25 cellular contexts compared by ENCODE assay signal in the genomic region with DNA sequence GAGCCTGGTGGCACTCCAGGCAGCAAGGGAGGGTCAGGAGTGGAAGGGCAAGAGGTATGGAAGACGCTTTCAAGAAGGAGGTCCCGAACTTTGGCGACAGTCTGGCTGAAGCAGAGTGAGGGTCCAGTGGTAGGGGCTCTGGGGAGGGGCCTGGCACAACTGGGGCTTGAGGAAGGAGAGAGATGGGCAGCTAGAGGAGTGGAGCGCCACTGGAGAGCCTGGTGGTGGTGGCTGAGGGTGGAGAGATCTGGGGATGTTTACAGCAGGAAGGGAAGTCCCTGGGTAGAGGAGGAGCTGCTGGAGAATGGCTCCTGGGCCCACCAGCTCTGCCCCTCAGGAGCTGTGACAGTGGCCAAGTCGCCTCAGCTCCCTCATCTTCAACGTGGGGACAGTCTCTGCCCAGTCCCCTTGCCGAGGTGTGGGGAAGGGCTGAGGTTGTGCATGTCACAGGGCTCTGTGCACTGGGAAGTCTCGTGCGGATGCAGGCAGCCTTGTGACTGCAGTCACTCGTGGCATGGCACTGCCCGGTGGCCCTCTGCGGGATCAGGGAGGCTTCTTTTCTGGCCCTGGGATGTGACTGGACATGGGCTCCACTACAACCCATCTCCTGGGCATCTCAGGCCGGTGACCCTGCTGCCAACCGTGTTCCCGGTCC. TPM values are rescaled to one million over a fixed set of nuclear protein-coding genes. Genes with fewer than 3 reads are reported as not detected.
DNase-seq lines count a peak whose midpoint lies in the region; ATAC-seq, FAIRE-seq and TF ChIP-seq lines count a peak whose summit lies in the region.
"Had no signal": no experiment of that assay in that cellular context is flagged by ENCODE, and none has a peak within 500 bp of the region (broad histone marks: within the 10 kb centered on the region; RNA-seq: fewer than 3 reads in every experiment).

No MANE protein-coding gene starts in this region.

- H3K27ac Mint-ChIP-seq in astrocyte (ENCODE audit: unreplicated experiment), result peak overlapping the region; percentile 90
- H3K27ac Mint-ChIP-seq: activated B cell treated with CpG ODN at 0.5 μM for 24 hours; activated CD4-positive, alpha-beta memory T cell treated with anti-CD3 and anti-CD28 coated beads for 36 hours had no signal

- intact Hi-C loops in heart left ventricle (cut with DNase I), result no loop called here
- intact Hi-C loops in left cardiac atrium (cut with DNase I), result no loop called here
- intact Hi-C loops in left lung (cut with DNase I), result no loop called here
- intact Hi-C loops in thyroid gland (cut with DNase I), result no loop called here

- H3K79me2 ChIP-seq in astrocyte (ENCODE audit: insufficient read depth, low read length), result peaks cover 93% of the 10 kb centered on the region

- peak overlapping the region in 9 of 12 donors; percentile 32 to 69 (median 49) for H3K27ac ChIP-seq in heart left ventricle
- no peak overlapping the region for H3K27ac ChIP-seq in astrocyte (ENCODE audit: low read depth, low read length)
- H3K27ac ChIP-seq in left lung, result peak overlapping the region; percentile 34 to 67
- peak overlapping the region in 2 of 3 donors; percentile 45 to 51 for H3K27ac ChIP-seq in thyroid gland
- H3K27ac ChIP-seq: cardiac muscle cell, SJSA1 had no signal

- ATAC-seq in heart left ventricle (no peak), left cardiac atrium (no peak), left lung (no peak), GM21737 (IDR thresholded peaks at IDR 0.05; ENCODE audit: unreplicated experiment) (no peak), GM18519 (IDR thresholded peaks at IDR 0.05; ENCODE audit: low FRiP score, unreplicated experiment) (no peak)

- TF ChIP-seq CTCF in heart left ventricle (IDR thresholded peaks at IDR 0.05), result no peak
- TF ChIP-seq CTCF in astrocyte (IDR thresholded peaks at IDR 0.05; ENCODE audit: insufficient read depth, low read depth, low read length), result no peak
- no peak for TF ChIP-seq CTCF in left lung (IDR thresholded peaks at IDR 0.05)
- TF ChIP-seq CTCF in thyroid gland (IDR thresholded peaks at IDR 0.05), result no peak
- no peak for TF ChIP-seq CTCF in BE2C (IDR thresholded peaks at IDR 0.05; ENCODE audit: low read depth, low read length)

- no peak overlapping the region for H3K4me2 ChIP-seq in astrocyte (ENCODE audit: low read length)

- H4K20me1 ChIP-seq in astrocyte (ENCODE audit: insufficient read depth, low read length), result peaks cover 97% of the 10 kb centered on the region

- H3K9ac ChIP-seq in astrocyte (ENCODE audit: low read length), result no peak overlapping the region

- no peak overlapping the region for H2AFZ ChIP-seq in astrocyte (ENCODE audit: low read depth, low read length)

- 79 to 92% (median 91%) methylated on average over 5 to 15 of the region's 15 CpGs for WGBS in heart left ventricle, 4 donors
- WGBS in thyroid gland, 2 donors, result 79 to 91% methylated on average over 7 of the region's 15 CpGs

- no peaks in the 10 kb centered on the region for H3K9me3 Mint-ChIP-seq in astrocyte (ENCODE audit: unreplicated experiment)
- H3K9me3 Mint-ChIP-seq: activated B cell treated with CpG ODN at 0.5 μM for 24 hours; activated CD4-positive, alpha-beta memory T cell treated with anti-CD3 and anti-CD28 coated beads for 36 hours; HFFc6 had no signal

- no peaks in the 10 kb centered on the region for H3K27me3 ChIP-seq in heart left ventricle
- no peaks in the 10 kb centered on the region for H3K27me3 ChIP-seq in astrocyte (ENCODE audit: insufficient read depth, low read length)
- no peaks in the 10 kb centered on the region for H3K27me3 ChIP-seq in left lung
- H3K27me3 ChIP-seq in thyroid gland, result no peaks in the 10 kb centered on the region
- H3K27me3 ChIP-seq in BE2C, result no peaks in the 10 kb centered on the region
- H3K27me3 ChIP-seq: cardiac muscle cell, SJSA1, uterus had no signal

- H3K4me1 Mint-ChIP-seq in astrocyte (ENCODE audit: low read depth, unreplicated experiment), result peaks cover 48% of the 10 kb centered on the region
- H3K4me1 Mint-ChIP-seq: activated B cell treated with CpG ODN at 0.5 μM for 24 hours had no signal

- no peaks in the 10 kb centered on the region for H3K27me3 Mint-ChIP-seq in astrocyte (ENCODE audit: low read depth, unreplicated experiment)

- peaks cover 6% of the 10 kb centered on the region for H3K36me3 Mint-ChIP-seq in astrocyte (ENCODE audit: low read depth, unreplicated experiment)
- H3K36me3 Mint-ChIP-seq: activated CD4-positive, alpha-beta memory T cell treated with anti-CD3 and anti-CD28 coated beads for 36 hours had no signal

- TF ChIP-seq POLR2A in heart left ventricle (IDR thresholded peaks at IDR 0.05) (no peak), thyroid gland (IDR thresholded peaks at IDR 0.05) (no peak)

- DNase-seq in heart left ventricle, result no peak
- no peak for DNase-seq in left cardiac atrium
- DNase-seq in astrocyte (ENCODE audit: low read depth), result no peak
- DNase-seq in left lung, result no peak
- DNase-seq in thyroid gland, result no peak
- DNase-seq in BE2C, result no peak
- DNase-seq: activated B cell treated with CpG ODN at 0.5 μM for 24 hours; activated CD4-positive, alpha-beta memory T cell treated with anti-CD3 and anti-CD28 coated beads for 36 hours; activated naive CD4-positive, alpha-beta T cell; activated T-cell treated with anti-CD3 and anti-CD28 coated beads, Interleukin-2, amount 50 U/mL, for 1 hour; Calu3; HFFc6; left ventricle myocardium superior; NCI-H1417; NCI-H524; uterus had no signal

- no peaks in the 10 kb centered on the region for H3K36me3 ChIP-seq in heart left ventricle
- no peaks in the 10 kb centered on the region for H3K36me3 ChIP-seq in astrocyte (ENCODE audit: insufficient read depth, low read length)
- H3K36me3 ChIP-seq in left lung, result no peaks in the 10 kb centered on the region
- H3K36me3 ChIP-seq in thyroid gland, result no peaks in the 10 kb centered on the region
- H3K36me3 ChIP-seq in BE2C, result no peaks in the 10 kb centered on the region
- H3K36me3 ChIP-seq: cardiac muscle cell, SJSA1, uterus had no signal

- no peak overlapping the region for H3K4me3 Mint-ChIP-seq in astrocyte (ENCODE audit: unreplicated experiment)
- H3K4me3 Mint-ChIP-seq: activated B cell treated with CpG ODN at 0.5 μM for 24 hours; activated CD4-positive, alpha-beta memory T cell treated with anti-CD3 and anti-CD28 coated beads for 36 hours; HFFc6 had no signal

- H3K9me3 ChIP-seq in heart left ventricle, result no peaks in the 10 kb centered on the region
- H3K9me3 ChIP-seq in astrocyte (ENCODE audit: insufficient read depth, low read depth, low read length), result no peaks in the 10 kb centered on the region
- no peaks in the 10 kb centered on the region for H3K9me3 ChIP-seq in left lung
- no peaks in the 10 kb centered on the region for H3K9me3 ChIP-seq in thyroid gland
- H3K9me3 ChIP-seq in BE2C, result no peaks in the 10 kb centered on the region
- H3K9me3 ChIP-seq: SJSA1, uterus had no signal

- H3K4me1 ChIP-seq in heart left ventricle (peaks cover 6 to 92% (median 57%) of the 10 kb centered on the region in 12 donors), astrocyte (ENCODE audit: insufficient read depth, low read length) (peaks cover 13% of the 10 kb centered on the region), left lung (peaks cover 24 to 36% of the 10 kb centered on the region in 2 donors), thyroid gland (peaks cover 15 to 51% of the 10 kb centered on the region in 2 donors), BE2C (peaks cover 3% of the 10 kb centered on the region; the same call in 1 of the 2 replicates)
- H3K4me1 ChIP-seq: uterus had no signal

- H3K4me3 ChIP-seq in heart left ventricle (no peak overlapping the region), astrocyte (ENCODE audit: insufficient read depth, low read depth, low read length) (no peak overlapping the region), left lung (no peak overlapping the region), thyroid gland (replicated peaks in 1 of 3) (no peak overlapping the region), BE2C (ENCODE audit: low read depth, low read length) (no peak overlapping the region)
- H3K4me3 ChIP-seq: cardiac muscle cell, SJSA1, uterus had no signal

- FAIRE-seq in astrocyte (lab: Jason Lieb, UNC), result no peak
- FAIRE-seq: A204.1, GM18507, HepG2 had no signal

RNA-seq across cellular contexts. Expression of a gene that starts 18.5 kb away (rescaled TPM):
- 10 to 100 TPM; 18.2 to 42.9 (median 27.7) TPM for total RNA-seq in heart left ventricle
- polyA plus RNA-seq in heart left ventricle, result 10 to 100 TPM; 49.0 to 49.7 TPM
- total RNA-seq in left cardiac atrium, result 10 to 100 TPM; 22.6 to 23.7 TPM
- total RNA-seq in astrocyte, result 73.1 and 81.9 TPM in 2 replicates
- 10 to 100 TPM; 30.4 to 41.0 TPM for total RNA-seq in left lung
- total RNA-seq in thyroid gland, result 10 to 100 TPM in 3 of 4 donors, 1 to 10 TPM in 1; 7.8 to 27.8 (median 20.0) TPM
- polyA plus RNA-seq in BE2C (2012; ENCODE audit: insufficient read depth, insufficient read length, low read depth), result 5.9 TPM

RNA-seq across cellular contexts. Expression of a gene that starts 19.0 kb away (rescaled TPM):
- total RNA-seq in heart left ventricle (10 to 100 TPM; 30.2 to 63.5 (median 48.1) TPM), left cardiac atrium (10 to 100 TPM; 31.9 to 34.0 TPM), astrocyte (84.4 and 97.2 TPM in 2 replicates), left lung (10 to 100 TPM; 60.1 to 60.7 TPM), thyroid gland (10 to 100 TPM; 64.7 to 85.7 (median 75.2) TPM)
- polyA plus RNA-seq in heart left ventricle, result 10 to 100 TPM; 43.9 to 52.0 TPM
- 102 TPM for polyA plus RNA-seq in BE2C (2012; ENCODE audit: insufficient read depth, insufficient read length, low read depth)

RNA-seq across cellular contexts. Expression of a gene that starts 55.4 kb away (rescaled TPM):
- total RNA-seq in heart left ventricle (1,000 to 10,000 TPM in 1 of 9 donors, 100 to 1,000 TPM in 6, 10 to 100 TPM in 2; 56.7 to 2,367 (median 517) TPM), left cardiac atrium (10 to 100 TPM; 11.8 to 54.6 TPM), astrocyte (0.22 and 0.36 TPM in 2 replicates), left lung (1 to 10 TPM; 1.3 to 1.9 TPM), thyroid gland (not detected)
- polyA plus RNA-seq in heart left ventricle, result 100 to 1,000 TPM; 450 to 857 TPM
- polyA plus RNA-seq in BE2C (2012; ENCODE audit: insufficient read depth, insufficient read length, low read depth), result not detected
- total RNA-seq: activated B cell treated with CpG ODN at 0.5 μM for 24 hours; activated CD4-positive, alpha-beta memory T cell treated with anti-CD3 and anti-CD28 coated beads for 36 hours; cardiac muscle cell; glomerular endothelial cell; HepG2; SJSA1; subcutaneous adipose tissue had no signal
- polyA plus RNA-seq: cardiac muscle cell, HepG2 had no signal
